In the genomic region with DNA sequence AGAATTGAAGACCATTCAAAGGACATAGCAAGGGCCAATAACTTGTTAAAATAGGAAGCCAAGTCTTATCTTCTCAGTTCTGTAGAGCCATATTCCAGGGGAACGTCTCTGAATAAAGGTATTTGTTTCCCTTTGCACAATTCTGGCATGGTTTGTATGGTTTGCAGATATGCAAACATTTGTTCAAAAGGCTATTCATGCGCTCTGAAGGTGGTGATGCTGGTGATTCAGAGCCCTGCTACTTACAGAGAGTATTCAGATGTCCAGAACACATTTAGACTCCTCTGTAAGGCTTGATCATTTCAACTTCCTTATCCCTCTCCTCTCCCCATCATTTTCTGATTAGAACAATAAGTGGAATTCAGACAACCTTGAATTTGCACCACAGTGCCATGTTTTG, we compare ENCODE assay signal across 23 cellular contexts. TPM values are rescaled to one million over a fixed set of nuclear protein-coding genes. Genes with fewer than 3 reads are reported as not detected.
DNase-seq lines count a peak whose midpoint lies in the region; ATAC-seq lines count a peak whose summit lies in the region.
"Had no signal": no experiment of that assay in that cellular context is flagged by ENCODE, and none has a peak within 500 bp of the region (broad histone marks: within the 10 kb centered on the region; RNA-seq: fewer than 3 reads in every experiment).

No MANE protein-coding gene starts in this region.

- no peak for ATAC-seq in GM18511 (IDR thresholded peaks at IDR 0.05; ENCODE audit: unreplicated experiment)
- ATAC-seq: activated CD4-positive, alpha-beta T cell treated with anti-CD3 and anti-CD28 coated beads for 36 hours; activated CD8-positive, alpha-beta T cell treated with anti-CD3 and anti-CD28 coated beads for 36 hours; gastrocnemius medialis; left colon had no signal

- DNase-seq in AG08396 (ENCODE audit: low spot score) (peak; percentile 32), NCI-H1092 treated with DMSO at 0.1 percent for 48 hours (lab: John Stamatoyannopoulos, UW) (peak; percentile 19), SK-MEL-5 (ENCODE audit: low read depth, low spot score) (peak; percentile 81), islet precursor cell (peak; percentile 23), NCI-H2107 treated with DMSO at 0.1 percent for 48 hours (lab: John Stamatoyannopoulos, UW; ENCODE audit: unreplicated experiment) (no peak), cortex of kidney (lab: John Stamatoyannopoulos, UW) (no peak)
- DNase-seq in stimulated activated CD8-positive, alpha-beta memory T cell treated with anti-CD3 and anti-CD28 coated beads, Interleukin-4, amount 100 ng/mL, for 48 hours: no peak
- DNase-seq: activated CD4-positive, alpha-beta T cell treated with anti-CD3 and anti-CD28 coated beads for 36 hours; activated CD8-positive, alpha-beta memory T cell treated with anti-CD3 and anti-CD28 coated beads, Interleukin-2, amount 50 U/mL, for 48 hours; activated CD8-positive, alpha-beta T cell treated with anti-CD3 and anti-CD28 coated beads for 36 hours; activated naive CD4-positive, alpha-beta T cell treated with Interleukin-2 at 50 U/mL for 16 hours; CD4-positive, alpha-beta memory T cell; DMS79 treated with DMSO at 0.1 percent for 48 hours; gastrocnemius medialis; GDM1; hypothalamus; left colon; NCI-H187; NCI-H2227 treated with DMSO at 0.1 percent for 48 hours; small intestine; stimulated activated naive CD4-positive, alpha-beta T cell; SW 1271 had no signal

- in situ Hi-C loops in SK-MEL-5 (cut with HindIII; ENCODE audit: low pct_unique_long_range_greater_than_20kb, low sequenced_read_pairs): no loop called here

RNA-seq across cellular contexts. Expression of a gene that starts 35.9 kb away (rescaled TPM):
- 0.11 TPM in 1 of 2 replicates, not detected in the other for total RNA-seq in SK-MEL-5 (2014; rRNA removed; shearing (Covaris generic))
- 0.18 TPM in 1 of 2 replicates, not detected in the other for polyA plus RNA-seq in SK-MEL-5 (2015; cell fraction: cytosol; rRNA removed)
- polyA plus RNA-seq in SK-MEL-5 (2015; cell fraction: nucleus; rRNA removed): 0.03 TPM in 1 of 2 replicates, not detected in the other

Comparison
In these comparisons a context has a peak if more than half of its experiments do, and no peak if none do; other contexts are left out.
1. DNase-seq: peak in AG08396 (single experiment), NCI-H1092 treated with DMSO at 0.1 percent for 48 hours (single experiment), SK-MEL-5 (single experiment) and islet precursor cell (single experiment); none in stimulated activated CD8-positive, alpha-beta memory T cell treated with anti-CD3 and anti-CD28 coated beads, Interleukin-4, amount 100 ng/mL, for 48 hours (single experiment), NCI-H2107 treated with DMSO at 0.1 percent for 48 hours (single experiment) and cortex of kidney (single experiment).